ENCODE assay signal across 8 cellular contexts in the genomic region with DNA sequence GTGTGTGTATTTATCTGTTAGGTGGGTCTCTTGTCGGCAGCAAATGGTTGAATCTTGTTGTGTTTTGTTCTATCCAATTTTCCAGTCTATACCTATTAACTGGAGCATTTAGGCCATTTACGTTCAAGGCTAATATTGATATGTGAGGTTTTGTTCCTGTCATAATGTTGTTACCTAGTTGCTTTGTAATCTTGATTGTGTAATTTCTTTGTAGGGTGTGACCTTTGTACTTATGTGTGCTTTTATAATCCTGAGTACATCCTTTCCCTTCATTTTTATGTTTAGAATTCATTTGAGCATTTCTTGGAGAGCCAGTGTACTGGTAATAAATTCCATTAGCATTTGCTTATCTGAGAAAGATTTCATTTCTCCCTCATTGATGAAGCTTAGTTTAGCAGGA.
"Had no signal": no experiment of that assay in that cellular context is flagged by ENCODE, and none has a peak within 500 bp of the region (broad histone marks: within the 10 kb centered on the region; RNA-seq: fewer than 3 reads in every experiment).

No MANE protein-coding gene starts in this region.

- H3K27ac ChIP-seq: GM23248 had no signal

- H3K9me3 ChIP-seq: HAP-1 had no signal

- H3K36me3 ChIP-seq: HAP-1 had no signal

- H3K4me1 ChIP-seq: HAP-1 had no signal

- DNase-seq: GM23248, GOT3, H7, IMR-90, KBM-7 had no signal

- FAIRE-seq: HTR-8/SVneo had no signal

- H3K4me3 ChIP-seq: GM23248, HAP-1 had no signal

- ATAC-seq: HCT116 had no signal
